In the genomic region with DNA sequence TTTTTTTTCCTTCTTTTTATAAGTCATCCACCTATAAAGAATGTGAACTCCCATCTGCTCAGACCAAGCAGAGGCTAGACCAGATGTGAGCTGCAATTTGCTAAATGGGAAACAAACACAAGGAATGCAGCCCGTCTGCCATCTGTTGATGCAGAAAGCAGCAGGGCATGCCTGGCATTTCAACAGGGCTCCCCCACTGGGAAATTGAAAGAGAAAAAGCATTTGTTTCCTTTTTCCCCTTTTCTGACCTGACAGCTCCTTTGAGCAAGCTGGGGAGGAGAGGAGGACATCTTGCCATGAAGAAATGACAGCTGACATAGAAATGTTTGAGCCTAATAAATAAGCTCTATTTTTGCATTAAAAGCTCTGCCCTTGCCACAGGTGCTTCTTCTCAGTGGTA, we compare ENCODE assay signal across 16 cellular contexts.
DNase-seq lines count a peak whose midpoint lies in the region; TF ChIP-seq lines count a peak whose summit lies in the region.
"Had no signal": no experiment of that assay in that cellular context is flagged by ENCODE, and none has a peak within 500 bp of the region (broad histone marks: within the 10 kb centered on the region; RNA-seq: fewer than 3 reads in every experiment).

No MANE protein-coding gene starts in this region.

- H3K27me3 ChIP-seq in mesenchymal stem cell (ENCODE audit: control insufficient read depth in 1 of 2, insufficient read depth in 1 of 2, low read length in 2 of 2): no peaks in the 10 kb centered on the region

- H3K9me3 ChIP-seq in mesenchymal stem cell (ENCODE audit: control insufficient read depth, low read length): no peaks in the 10 kb centered on the region

- H3K27ac ChIP-seq in mesenchymal stem cell (ENCODE audit: low read length, poor library complexity, severe bottlenecking): peak overlapping the region; percentile 78
- H3K27ac ChIP-seq: epithelial cell of prostate had no signal

- H2AFZ ChIP-seq in mesenchymal stem cell (ENCODE audit: low read depth, low read length): no peak overlapping the region

- H3K23ac ChIP-seq in mesenchymal stem cell (ENCODE audit: low read length in 2 of 2): no peak overlapping the region

- H3K9ac ChIP-seq in mesenchymal stem cell (ENCODE audit: low read length): no peak overlapping the region

- DNase-seq in COR-L47 (lab: John Stamatoyannopoulos, UW) (peak; percentile 16), NCI-H146 (lab: John Stamatoyannopoulos, UW) (peak; percentile 74), choroid plexus epithelial cell (ENCODE audit: low read depth) (peak; percentile 58), mesenchymal stem cell (no peak), RPMI8226 (no peak)
- DNase-seq in effector CD4-positive, alpha-beta T cell: no peak
- DNase-seq in stimulated activated naive CD4-positive, alpha-beta T cell (lab: John Stamatoyannopoulos, UW): no peak
- DNase-seq in stimulated activated CD4-positive, alpha-beta T cell treated with anti-CD3 and anti-CD28 coated beads, Interleukin-4, amount 100 ng/mL, for 4 hours: no peak
- DNase-seq: activated naive CD4-positive, alpha-beta T cell; C1 segment of cervical spinal cord; GDM1; KBM-7; mucosa of descending colon; NCI-H2081 treated with DMSO at 0.1 percent for 48 hours; stimulated activated naive CD8-positive, alpha-beta T cell treated with anti-CD3 and anti-CD28 coated beads, Interleukin-15, amount 100 ng/mL, for 72 hours had no signal

- H2AK5ac ChIP-seq in mesenchymal stem cell (ENCODE audit: low read length, severe bottlenecking): no peak overlapping the region

- no peak overlapping the region for H3K14ac ChIP-seq in mesenchymal stem cell (ENCODE audit: low read length in 2 of 2)

- H3K4me3 ChIP-seq in choroid plexus epithelial cell (ENCODE audit: low read depth, low read length): no peak overlapping the region
- no peak overlapping the region for H3K4me3 ChIP-seq in mesenchymal stem cell (ENCODE audit: insufficient read depth in 1 of 2, low read depth in 1 of 2, low read length in 2 of 2)
- H3K4me3 ChIP-seq: mucosa of descending colon had no signal

- no peaks in the 10 kb centered on the region for H3K36me3 ChIP-seq in mesenchymal stem cell (ENCODE audit: control insufficient read depth in 1 of 2, insufficient read depth in 2 of 2, low read depth in 1 of 2, low read length in 2 of 2)

- WGBS in mesenchymal stem cell: 71% methylated on average over 1 of the region's 1 CpG

- no peak for TF ChIP-seq CTCF in choroid plexus epithelial cell (conservative IDR thresholded peaks at IDR 0.05; ENCODE audit: low read depth, low read length)

- H3K4me1 ChIP-seq in mesenchymal stem cell (ENCODE audit: control insufficient read depth, insufficient read depth, low read depth, low read length): peaks cover 1% of the 10 kb centered on the region

- H2BK5ac ChIP-seq in mesenchymal stem cell (ENCODE audit: low read depth, low read length, poor library complexity, severe bottlenecking): no peak overlapping the region

- no peak overlapping the region for H4K8ac ChIP-seq in mesenchymal stem cell (ENCODE audit: low read length)

- H3K18ac ChIP-seq in mesenchymal stem cell (ENCODE audit: low read depth in 1 of 2, low read length in 2 of 2): no peak overlapping the region

- no peak overlapping the region for H4K91ac ChIP-seq in mesenchymal stem cell (ENCODE audit: low read length)

- H3K79me1 ChIP-seq in mesenchymal stem cell (replicated peaks; ENCODE audit: low read length, poor library complexity, severe bottlenecking): no peaks in the 10 kb centered on the region

- no peak overlapping the region for H2BK12ac ChIP-seq in mesenchymal stem cell (ENCODE audit: low read length in 2 of 2)

- no peak overlapping the region for H2BK15ac ChIP-seq in mesenchymal stem cell (ENCODE audit: low read depth, poor library complexity, severe bottlenecking)

- no peak overlapping the region for H3K4ac ChIP-seq in mesenchymal stem cell (ENCODE audit: low read depth in 1 of 2, low read length in 2 of 2)

- no peak overlapping the region for H2BK120ac ChIP-seq in mesenchymal stem cell (ENCODE audit: low read depth, low read length)

- no peak overlapping the region for H3K4me2 ChIP-seq in mesenchymal stem cell (ENCODE audit: low read length, poor library complexity, severe bottlenecking)

Comparison
In these comparisons a context has a peak if more than half of its experiments do, and no peak if none do; other contexts are left out.
1. DNase-seq: peak in COR-L47 (single experiment), NCI-H146 (single experiment) and choroid plexus epithelial cell (single experiment); none in mesenchymal stem cell (single experiment), effector CD4-positive, alpha-beta T cell (single experiment), RPMI8226 (single experiment), stimulated activated naive CD4-positive, alpha-beta T cell (0 of 6) and stimulated activated CD4-positive, alpha-beta T cell treated with anti-CD3 and anti-CD28 coated beads, Interleukin-4, amount 100 ng/mL, for 4 hours (0 of 2).